In the genomic region with DNA sequence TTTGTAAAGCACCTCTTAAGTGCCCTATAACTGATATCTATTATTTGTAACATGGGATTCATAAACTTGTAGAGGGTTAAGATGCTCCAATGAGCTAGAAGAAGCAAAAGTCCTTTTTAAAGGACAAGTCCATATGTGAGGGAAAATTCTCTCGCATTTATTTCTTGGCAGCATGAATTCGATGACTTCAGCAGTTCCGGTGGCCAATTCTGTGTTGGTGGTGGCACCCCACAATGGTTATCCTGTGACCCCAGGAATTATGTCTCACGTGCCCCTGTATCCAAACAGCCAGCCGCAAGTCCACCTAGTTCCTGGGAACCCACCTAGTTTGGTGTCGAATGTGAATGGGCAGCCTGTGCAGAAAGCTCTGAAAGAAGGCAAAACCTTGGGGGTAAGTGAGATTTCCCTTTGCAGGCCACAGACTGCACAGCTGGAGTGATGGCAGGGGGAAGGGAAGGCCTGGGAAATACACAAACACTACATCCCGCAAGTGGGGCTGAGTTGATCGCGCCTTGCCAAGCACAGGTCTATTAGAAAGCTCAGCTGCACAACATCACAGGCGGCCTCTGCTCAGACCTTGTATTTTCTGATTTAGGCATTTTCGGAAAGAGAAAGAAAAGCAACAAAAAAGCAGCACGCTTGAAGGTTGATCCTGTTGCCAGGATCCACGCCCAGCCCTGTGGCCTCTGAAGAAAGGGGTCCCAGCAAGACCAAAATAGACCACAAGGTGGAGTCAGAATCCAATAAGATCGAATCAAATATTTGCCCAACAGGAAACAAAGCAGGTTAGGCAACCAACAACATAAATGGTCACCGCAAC, we compare ENCODE assay signal across 1 cellular context.
TF ChIP-seq lines count a peak whose summit lies in the region.

No MANE protein-coding gene starts in this region.

TF ChIP-seq in GM12878, 131 proteins besides CTCF, POLR2A, EP300 and RAD21:
- TF ChIP-seq HDAC6 (IDR thresholded peaks at IDR 0.05; ENCODE audit: unreplicated experiment) (no peak), SMC3 (IDR thresholded peaks at IDR 0.05; ENCODE audit: borderline replicate concordance, low read length) (peak; percentile 46; the same call in 1 of the 2 replicates)
- TF ChIP-seq, protein P1, sequence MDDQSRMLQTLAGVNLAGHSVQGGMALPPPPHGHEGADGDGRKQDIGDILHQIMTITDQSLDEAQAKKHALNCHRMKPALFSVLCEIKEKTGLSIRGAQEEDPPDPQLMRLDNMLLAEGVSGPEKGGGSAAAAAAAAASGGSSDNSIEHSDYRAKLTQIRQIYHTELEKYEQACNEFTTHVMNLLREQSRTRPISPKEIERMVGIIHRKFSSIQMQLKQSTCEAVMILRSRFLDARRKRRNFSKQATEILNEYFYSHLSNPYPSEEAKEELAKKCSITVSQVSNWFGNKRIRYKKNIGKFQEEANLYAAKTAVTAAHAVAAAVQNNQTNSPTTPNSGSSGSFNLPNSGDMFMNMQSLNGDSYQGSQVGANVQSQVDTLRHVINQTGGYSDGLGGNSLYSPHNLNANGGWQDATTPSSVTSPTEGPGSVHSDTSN (IDR thresholded peaks at IDR 0.05; ENCODE audit: insufficient replicate concordance, low read depth, low read length): no peak
